ENCODE assay signal across 9 cellular contexts in the genomic region with DNA sequence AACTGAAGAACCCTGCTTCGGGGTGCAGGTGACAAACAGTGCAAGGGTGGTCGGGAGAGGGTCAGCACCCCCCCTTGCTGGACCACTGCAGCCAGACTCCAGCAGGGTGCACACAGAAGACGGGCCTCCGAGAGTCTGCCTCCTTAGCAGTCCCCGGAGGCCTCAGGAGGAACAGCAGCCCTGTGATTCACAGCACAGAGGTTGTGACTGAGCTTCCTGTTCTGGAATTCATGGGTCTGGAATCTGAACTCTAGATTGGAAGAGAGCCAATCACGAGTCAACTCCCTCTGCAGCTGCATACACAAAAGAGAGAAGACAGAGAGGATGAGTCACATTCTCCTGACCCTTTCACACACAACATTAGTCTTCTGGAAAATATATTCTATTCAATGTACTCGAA.
DNase-seq lines count a peak whose midpoint lies in the region; ATAC-seq lines count a peak whose summit lies in the region.
"Had no signal": no experiment of that assay in that cellular context is flagged by ENCODE, and none has a peak within 500 bp of the region (broad histone marks: within the 10 kb centered on the region; RNA-seq: fewer than 3 reads in every experiment).

No MANE protein-coding gene starts in this region.

- H3K4me3 Mint-ChIP-seq in activated CD8-positive, alpha-beta T cell treated with anti-CD3 and anti-CD28 coated beads, Interleukin-2, amount 10 ng/mL, durations not matched to agents 7 days and 5 days = no peak overlapping the region
- H3K4me3 Mint-ChIP-seq: activated CD4-positive, alpha-beta memory T cell treated with anti-CD3 and anti-CD28 coated beads for 36 hours had no signal

- no peaks in the 10 kb centered on the region for H3K4me1 Mint-ChIP-seq in activated CD8-positive, alpha-beta T cell treated with anti-CD3 and anti-CD28 coated beads, Interleukin-2, amount 10 ng/mL, durations not matched to agents 7 days and 5 days (ENCODE audit: low read depth)

- ATAC-seq in activated CD8-positive, alpha-beta T cell treated with anti-CD3 and anti-CD28 coated beads, Interleukin-2, amount 10 ng/mL, durations not matched to agents 7 days and 5 days = no peak
- ATAC-seq in HG03139 (IDR thresholded peaks at IDR 0.05; ENCODE audit: unreplicated experiment) = no peak

- H3K36me3 ChIP-seq in Karpas-422 (ENCODE audit: insufficient read depth, low read length) = no peaks in the 10 kb centered on the region

- no peak overlapping the region for H3K4me3 ChIP-seq in Karpas-422 (ENCODE audit: low read length)

- no peaks in the 10 kb centered on the region for H3K27me3 Mint-ChIP-seq in activated CD8-positive, alpha-beta T cell treated with anti-CD3 and anti-CD28 coated beads, Interleukin-2, amount 10 ng/mL, durations not matched to agents 7 days and 5 days (ENCODE audit: low read depth)
- H3K27me3 Mint-ChIP-seq: activated CD4-positive, alpha-beta memory T cell treated with anti-CD3 and anti-CD28 coated beads for 36 hours had no signal

- no peaks in the 10 kb centered on the region for H3K36me3 Mint-ChIP-seq in activated CD8-positive, alpha-beta T cell treated with anti-CD3 and anti-CD28 coated beads, Interleukin-2, amount 10 ng/mL, durations not matched to agents 7 days and 5 days (ENCODE audit: low read depth)
- H3K36me3 Mint-ChIP-seq: activated CD4-positive, alpha-beta memory T cell treated with anti-CD3 and anti-CD28 coated beads for 36 hours had no signal

- H3K9ac ChIP-seq in Karpas-422 (ENCODE audit: low read length) = no peak overlapping the region

- no peaks in the 10 kb centered on the region for H4K20me1 ChIP-seq in Karpas-422 (ENCODE audit: insufficient read depth, low read depth, low read length)

- DNase-seq in AG08396 (ENCODE audit: low spot score) (peak; percentile 34), HT-29 (ENCODE audit: low spot score) (peak; percentile 38), astrocyte of the hippocampus (ENCODE audit: low read depth, low spot score) (peak; percentile 64), kidney glomerular epithelial cell (lab: John Stamatoyannopoulos, UW) (peak; percentile 37), Karpas-422 (no peak)
- no peak for DNase-seq in activated CD8-positive, alpha-beta T cell treated with anti-CD3 and anti-CD28 coated beads, Interleukin-2, amount 10 ng/mL, durations not matched to agents 7 days and 5 days
- no peak for DNase-seq in activated CD4-positive, alpha-beta T cell treated with anti-CD3 and anti-CD28 coated beads, Interleukin-2, amount 50 U/mL, for 1 hour
- DNase-seq: activated CD4-positive, alpha-beta memory T cell treated with anti-CD3 and anti-CD28 coated beads for 36 hours had no signal

- H3K27ac Mint-ChIP-seq in activated CD8-positive, alpha-beta T cell treated with anti-CD3 and anti-CD28 coated beads, Interleukin-2, amount 10 ng/mL, durations not matched to agents 7 days and 5 days = no peak overlapping the region
- H3K27ac Mint-ChIP-seq: activated CD4-positive, alpha-beta memory T cell treated with anti-CD3 and anti-CD28 coated beads for 36 hours had no signal

- CTCF ChIA-PET in activated CD8-positive, alpha-beta T cell treated with anti-CD3 and anti-CD28 coated beads, Interleukin-2, amount 10 ng/mL, durations not matched to agents 7 days and 5 days (lab: Charles Lee) = no interaction called here

- no peaks in the 10 kb centered on the region for H3K27me3 ChIP-seq in Karpas-422 (ENCODE audit: low read length)

- H3K27ac ChIP-seq in Karpas-422 (ENCODE audit: low read length) = no peak overlapping the region

- no peaks in the 10 kb centered on the region for H3K4me1 ChIP-seq in Karpas-422 (ENCODE audit: low read length)

- no peaks in the 10 kb centered on the region for H3K9me2 ChIP-seq in Karpas-422 (replicated peaks; ENCODE audit: insufficient read depth, low read length)

- POLR2A ChIA-PET in activated CD8-positive, alpha-beta T cell treated with anti-CD3 and anti-CD28 coated beads, Interleukin-2, amount 10 ng/mL, durations not matched to agents 7 days and 5 days (lab: Charles Lee) = no interaction called here

- no peaks in the 10 kb centered on the region for H3K9me3 Mint-ChIP-seq in activated CD8-positive, alpha-beta T cell treated with anti-CD3 and anti-CD28 coated beads, Interleukin-2, amount 10 ng/mL, durations not matched to agents 7 days and 5 days (ENCODE audit: insufficient read depth)

- H3K79me2 ChIP-seq in Karpas-422 (ENCODE audit: low read length) = no peaks in the 10 kb centered on the region

- H3K9me3 ChIP-seq in Karpas-422 (ENCODE audit: low read length) = no peaks in the 10 kb centered on the region

- H3K4me2 ChIP-seq in Karpas-422 (ENCODE audit: low read depth, low read length, poor library complexity, severe bottlenecking) = no peak overlapping the region

- H2AFZ ChIP-seq in Karpas-422 (ENCODE audit: low read length) = no peak overlapping the region

Comparison
In these comparisons a context has a peak if more than half of its experiments do, and no peak if none do; other contexts are left out.
1. DNase-seq: peak in AG08396 (single experiment), HT-29 (single experiment), astrocyte of the hippocampus (single experiment) and kidney glomerular epithelial cell (single experiment); none in activated CD8-positive, alpha-beta T cell treated with anti-CD3 and anti-CD28 coated beads, Interleukin-2, amount 10 ng/mL, durations not matched to agents 7 days and 5 days (single experiment), Karpas-422 (single experiment) and activated CD4-positive, alpha-beta T cell treated with anti-CD3 and anti-CD28 coated beads, Interleukin-2, amount 50 U/mL, for 1 hour (single experiment).